ENCODE assay signal across 15 cellular contexts in genomic region chr12:106360400-106360994, GRCh38. TPM values are rescaled to one million over a fixed set of nuclear protein-coding genes. Genes with fewer than 3 reads are reported as not detected.
DNase-seq lines count a peak whose midpoint lies in the region; ATAC-seq and TF ChIP-seq lines count a peak whose summit lies in the region.
"Had no signal": no experiment of that assay in that cellular context is flagged by ENCODE, and none has a peak within 500 bp of the region (broad histone marks: within the 10 kb centered on the region; RNA-seq: fewer than 3 reads in every experiment).

No MANE protein-coding gene starts in this region.

- no peak overlapping the region for H2BK5ac ChIP-seq in mesenchymal stem cell (ENCODE audit: low read depth, low read length, poor library complexity, severe bottlenecking)

- no peak overlapping the region for H3K23ac ChIP-seq in mesenchymal stem cell (ENCODE audit: low read length in 2 of 2)

- ATAC-seq in HCT116 (no peak), left lobe of liver (peak; percentile 48), lower lobe of right lung (no peak), HG03521 (IDR thresholded peaks at IDR 0.05; ENCODE audit: unreplicated experiment) (no peak)
- ATAC-seq: GM12878 had no signal

- WGBS in mesenchymal stem cell, result 96% methylated on average over 5 of the region's 5 CpGs

- H2BK120ac ChIP-seq in mesenchymal stem cell (ENCODE audit: low read depth, low read length), result no peak overlapping the region

- H3K18ac ChIP-seq in mesenchymal stem cell (ENCODE audit: low read depth in 1 of 2, low read length in 2 of 2), result no peak overlapping the region

- CTCF ChIA-PET in HCT116 (lab: Charles Lee), result no interaction called here
- CTCF ChIA-PET in PC-9 (lab: Charles Lee), result no interaction called here

- H2AFZ ChIP-seq in HCT116 (ENCODE audit: low read depth, low read length, poor library complexity, severe bottlenecking) (no peak overlapping the region), PC-9 (no peak overlapping the region), mesenchymal stem cell (ENCODE audit: low read depth, low read length) (no peak overlapping the region)
- H2AFZ ChIP-seq: GM23248 had no signal

- TF ChIP-seq CTCF in HCT116 (IDR thresholded peaks at IDR 0.05 in 2 of 3, conservative IDR thresholded peaks at IDR 0.05 in 1 of 3; ENCODE audit: borderline replicate concordance in 1 of 3, insufficient read depth in 1 of 3, low read depth in 2 of 3, low read length in 2 of 3), result no peak
- TF ChIP-seq CTCF in PC-9 (conservative IDR thresholded peaks at IDR 0.05), result no peak
- no peak for TF ChIP-seq CTCF in lower lobe of right lung (IDR thresholded peaks at IDR 0.05)

- H3F3A ChIP-seq in PC-9 (ENCODE audit: insufficient read depth, low read depth), result peaks cover 17% of the 10 kb centered on the region

- H3K9me2 ChIP-seq in HCT116 (ENCODE audit: insufficient read depth), result no peaks in the 10 kb centered on the region
- H3K9me2 ChIP-seq in PC-9 (ENCODE audit: insufficient read depth), result no peaks in the 10 kb centered on the region

- no peak for DNase-seq in HCT116 (ENCODE audit: low read depth, low spot score)
- DNase-seq in PC-9, result no peak
- DNase-seq in left lobe of liver (ENCODE audit: low spot score), result no peak
- no peak for DNase-seq in mesenchymal stem cell
- DNase-seq in lower lobe of right lung, result no peak
- no peak for DNase-seq in GF-D8 (lab: John Stamatoyannopoulos, UW)
- no peak for DNase-seq in activated CD8-positive, alpha-beta memory T cell treated with anti-CD3 and anti-CD28 coated beads, Interleukin-2, amount 50 U/mL, for 48 hours
- DNase-seq: 8988T; AML-193; CD4-positive, CD25-positive, alpha-beta regulatory T cell; DMS53; GM23248 had no signal

- H4K20me1 ChIP-seq in HCT116 (ENCODE audit: insufficient read depth) (no peaks in the 10 kb centered on the region), PC-9 (ENCODE audit: insufficient read depth) (no peaks in the 10 kb centered on the region)
- H4K20me1 ChIP-seq: BLaER1 had no signal

- H3K27me3 ChIP-seq in HCT116 (ENCODE audit: insufficient read depth, low read length) (no peaks in the 10 kb centered on the region), PC-9 (ENCODE audit: insufficient read depth, low read depth) (no peaks in the 10 kb centered on the region), mesenchymal stem cell (ENCODE audit: control insufficient read depth in 1 of 2, insufficient read depth in 1 of 2, low read length in 2 of 2) (no peaks in the 10 kb centered on the region), lower lobe of right lung (ENCODE audit: low read depth) (no peaks in the 10 kb centered on the region)
- H3K27me3 ChIP-seq: BLaER1 had no signal

- H4K8ac ChIP-seq in mesenchymal stem cell (ENCODE audit: low read length), result peak overlapping the region; percentile 5

- RAD21 ChIA-PET in HCT116 (lab: Charles Lee; ENCODE audit: low non-redundant PET in 1 of 2, low total read pairs in 2 of 2, uncharacterized antibody in 2 of 2, unreplicated experiment in 2 of 2), result no interaction called here

- peaks cover 29% of the 10 kb centered on the region for H3K79me1 ChIP-seq in mesenchymal stem cell (replicated peaks; ENCODE audit: low read length, poor library complexity, severe bottlenecking)

- H3K4me1 ChIP-seq in HCT116 (ENCODE audit: control insufficient read depth in 1 of 2, insufficient read depth in 2 of 2, low read length in 2 of 2) (peaks cover 3 to 11% of the 10 kb centered on the region in 2 experiments; a peak in 3 of 4 replicates), PC-9 (replicated peaks; ENCODE audit: insufficient read depth) (peaks cover 30% of the 10 kb centered on the region), mesenchymal stem cell (ENCODE audit: control insufficient read depth, insufficient read depth, low read depth, low read length) (peaks cover 3% of the 10 kb centered on the region), lower lobe of right lung (peaks cover 17% of the 10 kb centered on the region)

- H4K91ac ChIP-seq in mesenchymal stem cell (ENCODE audit: low read length), result no peak overlapping the region

- intact Hi-C loops in HCT116 (cut with micrococcal nuclease), result no loop called here
- intact Hi-C loops in PC-9 (cut with micrococcal nuclease; ENCODE audit: unreplicated experiment), result no loop called here
- intact Hi-C loops in lower lobe of right lung (cut with DNase I), result no loop called here

- no peak overlapping the region for H3K14ac ChIP-seq in mesenchymal stem cell (ENCODE audit: low read length in 2 of 2)

- no peak overlapping the region for H3K4ac ChIP-seq in mesenchymal stem cell (ENCODE audit: low read depth in 1 of 2, low read length in 2 of 2)

- H3K4me2 ChIP-seq in HCT116 (ENCODE audit: low read length), result no peak overlapping the region
- peak overlapping the region; percentile 91 for H3K4me2 ChIP-seq in PC-9
- no peak overlapping the region for H3K4me2 ChIP-seq in mesenchymal stem cell (ENCODE audit: low read length, poor library complexity, severe bottlenecking)
- H3K4me2 ChIP-seq: BLaER1 had no signal

- H3K79me2 ChIP-seq in HCT116 (ENCODE audit: insufficient read depth, low read length) (peaks cover 44% of the 10 kb centered on the region), PC-9 (ENCODE audit: low read depth) (peaks cover 50% of the 10 kb centered on the region)

- H2BK12ac ChIP-seq in mesenchymal stem cell (ENCODE audit: low read length in 2 of 2), result no peak overlapping the region

- no peak overlapping the region for H2AK5ac ChIP-seq in mesenchymal stem cell (ENCODE audit: low read length, severe bottlenecking)

- H3K4me3 ChIP-seq in HCT116 (replicated peaks in 1 of 2; ENCODE audit: low read depth in 1 of 2, low read length in 2 of 2) (no peak overlapping the region), PC-9 (no peak overlapping the region), mesenchymal stem cell (ENCODE audit: insufficient read depth in 1 of 2, low read depth in 1 of 2, low read length in 2 of 2) (no peak overlapping the region), lower lobe of right lung (no peak overlapping the region)
- H3K4me3 ChIP-seq: BLaER1, GM12878, GM23248 had no signal

- H2BK15ac ChIP-seq in mesenchymal stem cell (ENCODE audit: low read depth, poor library complexity, severe bottlenecking), result no peak overlapping the region

- POLR2A ChIA-PET in HCT116 (lab: Charles Lee), result no interaction called here
- POLR2A ChIA-PET in PC-9 (lab: Charles Lee; ENCODE audit: unreplicated experiment), result no interaction called here

- no peaks in the 10 kb centered on the region for H3K9me3 ChIP-seq in HCT116 (ENCODE audit: control insufficient read depth in 1 of 2, insufficient read depth in 1 of 2, low read depth in 1 of 2, low read length in 2 of 2)
- H3K9me3 ChIP-seq in PC-9 (ENCODE audit: insufficient read depth, low read depth), result no peaks in the 10 kb centered on the region
- no peaks in the 10 kb centered on the region for H3K9me3 ChIP-seq in mesenchymal stem cell (ENCODE audit: control insufficient read depth, low read length)
- H3K9me3 ChIP-seq in lower lobe of right lung, result no peaks in the 10 kb centered on the region
- H3K9me3 ChIP-seq: BLaER1 had no signal

- TF ChIP-seq POLR2A in HCT116 (IDR thresholded peaks at IDR 0.05; ENCODE audit: borderline replicate concordance, extremely low read depth, insufficient read depth, insufficient read length), result no peak

- no peaks in the 10 kb centered on the region for H3K36me3 ChIP-seq in HCT116 (ENCODE audit: control insufficient read depth in 1 of 2, insufficient read depth in 2 of 2, low read length in 2 of 2)
- H3K36me3 ChIP-seq in PC-9 (ENCODE audit: low read depth), result no peaks in the 10 kb centered on the region
- peaks cover 0 to 8% of the 10 kb centered on the region in 2 experiments for H3K36me3 ChIP-seq in mesenchymal stem cell (ENCODE audit: control insufficient read depth in 1 of 2, insufficient read depth in 2 of 2, low read depth in 1 of 2, low read length in 2 of 2)
- H3K36me3 ChIP-seq in lower lobe of right lung, result peaks cover 7% of the 10 kb centered on the region

- BruUV-seq in HCT116 (replicated peaks; lab: Mats Ljungman, UMichigan), result TSS peak; percentile 1
- no TSS peak for BruUV-seq in PC-9 (replicated peaks; lab: Mats Ljungman, UMichigan)

- H3K9ac ChIP-seq in HCT116 (ENCODE audit: low read length) (no peak overlapping the region), mesenchymal stem cell (ENCODE audit: low read length) (no peak overlapping the region)
- H3K9ac ChIP-seq: BLaER1, GM23248 had no signal

- H3K27ac ChIP-seq in HCT116 (ENCODE audit: low read depth, low read length), result no peak overlapping the region
- H3K27ac ChIP-seq in PC-9, result peak overlapping the region; percentile 95; the same call in 1 of the 2 replicates
- H3K27ac ChIP-seq in mesenchymal stem cell (ENCODE audit: low read length, poor library complexity, severe bottlenecking), result no peak overlapping the region
- no peak overlapping the region for H3K27ac ChIP-seq in lower lobe of right lung
- H3K27ac ChIP-seq: BLaER1, GM23248 had no signal

- TF ChIP-seq RAD21 in HCT116 (IDR thresholded peaks at IDR 0.05; ENCODE audit: low read depth), result no peak

TF ChIP-seq in HCT116, 20 proteins besides CTCF, POLR2A, EP300 and RAD21 (continues in another document):
- TF ChIP-seq, protein P1, sequence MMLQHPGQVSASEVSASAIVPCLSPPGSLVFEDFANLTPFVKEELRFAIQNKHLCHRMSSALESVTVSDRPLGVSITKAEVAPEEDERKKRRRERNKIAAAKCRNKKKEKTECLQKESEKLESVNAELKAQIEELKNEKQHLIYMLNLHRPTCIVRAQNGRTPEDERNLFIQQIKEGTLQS (IDR thresholded peaks at IDR 0.05), result no peak
- TF ChIP-seq EZH2phosphoT487 (IDR thresholded peaks at IDR 0.05; ENCODE audit: borderline replicate concordance) (no peak), SRF (IDR thresholded peaks at IDR 0.05; ENCODE audit: low read depth) (no peak), ELF1 (IDR thresholded peaks at IDR 0.05; ENCODE audit: borderline replicate concordance, low read depth) (no peak), SP1 (IDR thresholded peaks at IDR 0.05; ENCODE audit: low read depth) (no peak)

RNA-seq across cellular contexts. Expression of gene POLR3B, which starts 2.9 kb away (rescaled TPM):
- total RNA-seq in HCT116 (2021; ENCODE audit: unreplicated experiment) (10.7 TPM), PC-9 (2021) (8.4 and 12.9 TPM in 2 replicates), left lobe of liver (7.9 TPM), lower lobe of right lung (9.6 TPM)
- polyA plus RNA-seq in HCT116 (2012), result 3.5 and 5.4 TPM in 2 replicates
- 5.9 TPM for polyA plus RNA-seq in mesenchymal stem cell (2013, experiment 1 of 2)
- polyA plus RNA-seq in mesenchymal stem cell (2013, experiment 2 of 2), result 6.1 TPM

RNA-seq across cellular contexts. Expression of gene TCP11L2, which starts 58.0 kb away (rescaled TPM):
- total RNA-seq in HCT116 (2021; ENCODE audit: unreplicated experiment) (14.4 TPM), PC-9 (2021) (34.6 and 35.1 TPM in 2 replicates), left lobe of liver (8.9 TPM), lower lobe of right lung (56.1 TPM)
- polyA plus RNA-seq in HCT116 (2012), result 7.5 and 7.7 TPM in 2 replicates
- polyA plus RNA-seq in mesenchymal stem cell (2013, experiment 1 of 2), result 9.8 TPM
- polyA plus RNA-seq in mesenchymal stem cell (2013, experiment 2 of 2), result 9.8 TPM
